10 cellular contexts compared by ENCODE assay signal in the genomic region with DNA sequence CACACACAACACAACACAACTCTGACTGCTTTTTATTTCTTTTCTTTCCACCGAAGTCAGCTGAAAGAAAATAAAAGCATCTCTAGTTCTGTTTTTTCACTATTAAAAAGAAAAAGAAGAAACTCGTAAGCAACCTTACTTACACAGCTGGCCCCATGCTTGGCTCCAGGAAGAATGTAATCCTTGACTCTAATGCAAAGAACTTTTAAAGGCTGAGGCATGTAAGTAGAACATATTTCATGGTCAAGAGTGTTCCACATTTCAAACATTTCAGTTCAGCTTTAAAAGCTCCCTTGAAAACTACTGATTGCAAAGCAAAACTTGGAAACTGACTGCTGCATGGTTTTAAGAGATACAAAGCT. TPM values are rescaled to one million over a fixed set of nuclear protein-coding genes. Genes with fewer than 3 reads are reported as not detected.
A peak's percentile ranks its signal among the peaks of the same experiment; 100 is the strongest.
DNase-seq lines count a peak whose midpoint lies in the region; ATAC-seq, FAIRE-seq and TF ChIP-seq lines count a peak whose summit lies in the region.
"Had no signal": no experiment of that assay in that cellular context is flagged by ENCODE, and none has a peak within 500 bp of the region (broad histone marks: within the 10 kb centered on the region; RNA-seq: fewer than 3 reads in every experiment).

No MANE protein-coding gene starts in this region.

- peaks cover 22% of the 10 kb centered on the region for H3K4me1 Mint-ChIP-seq in endodermal cell

- peak overlapping the region; percentile 6 for H3K27ac Mint-ChIP-seq in endodermal cell

- H3K27ac ChIP-seq in endodermal cell (ENCODE audit: low read depth, low read length) (no peak overlapping the region), pancreas (peak overlapping the region in 3 of 4 donors; percentile 25 to 83 (median 74))

- H3K36me3 ChIP-seq in endodermal cell (ENCODE audit: control insufficient read depth, insufficient read depth, low read length) = no peaks in the 10 kb centered on the region
- no peaks in the 10 kb centered on the region for H3K36me3 ChIP-seq in pancreas

- peaks cover 12% of the 10 kb centered on the region for H3K4me1 ChIP-seq in endodermal cell (ENCODE audit: control insufficient read depth, insufficient read depth, low read length)
- peaks cover 10 to 19% (median 11%) of the 10 kb centered on the region in 3 donors for H3K4me1 ChIP-seq in pancreas

- WGBS in endodermal cell (ENCODE audit: insufficient coverage in 1 of 2, insufficient read length in 1 of 2), 2 experiments = 75% methylated on average over 2 of the region's 2 CpGs; no CpG with 5 or more reads in 1 of the 2 experiments
- WGBS in pancreas, 2 donors = 8 to 11% methylated on average over 2 of the region's 2 CpGs

- H3K36me3 Mint-ChIP-seq in endodermal cell (ENCODE audit: low read depth) = peaks cover 2% of the 10 kb centered on the region

- H3K27me3 Mint-ChIP-seq in endodermal cell (ENCODE audit: insufficient read depth) = no peaks in the 10 kb centered on the region

- peak overlapping the region; percentile 10 for H3K4me3 Mint-ChIP-seq in endodermal cell

- DNase-seq in AG10803 (ENCODE audit: low read depth) = peak; percentile 38
- DNase-seq in NOMO-1 treated with dmso at 0.1 percent for 144 hours (lab: John Stamatoyannopoulos, UW; ENCODE audit: unreplicated experiment) = peak; percentile 45
- DNase-seq in endodermal cell = no peak
- DNase-seq in pancreas = no peak
- no peak for DNase-seq in NCI-H1417 (lab: John Stamatoyannopoulos, UW)
- no peak for DNase-seq in kidney tubule cell (ENCODE audit: low spot score)
- DNase-seq in stimulated activated CD4-positive, alpha-beta T cell treated with anti-CD3 and anti-CD28 coated beads, Interleukin-4, amount 100 ng/mL, for 24 hours = no peak
- DNase-seq: DND-41, T-helper 9 cell had no signal

- TF ChIP-seq CTCF in AG10803 (conservative IDR thresholded peaks at IDR 0.05; ENCODE audit: low read length) (no peak), endodermal cell (conservative IDR thresholded peaks at IDR 0.05) (no peak), pancreas (IDR thresholded peaks at IDR 0.05) (no peak)

- H3K4me3 ChIP-seq in AG10803 (ENCODE audit: low read length) = peak overlapping the region; percentile 57
- no peak overlapping the region for H3K4me3 ChIP-seq in endodermal cell (ENCODE audit: low read length)
- peak overlapping the region in 3 of 4 donors; percentile 16 to 50 (median 25) for H3K4me3 ChIP-seq in pancreas

- no peak overlapping the region for H3K9ac ChIP-seq in endodermal cell (ENCODE audit: extremely low read depth, low read length, poor library complexity, severe bottlenecking)

- H3K27me3 ChIP-seq in endodermal cell (ENCODE audit: control insufficient read depth, insufficient read depth, low read length, poor library complexity, severe bottlenecking) (no peaks in the 10 kb centered on the region), pancreas (no peaks in the 10 kb centered on the region)

- H3K9me3 ChIP-seq in endodermal cell (ENCODE audit: control insufficient read depth, low read length) (no peaks in the 10 kb centered on the region), pancreas (no peaks in the 10 kb centered on the region)

- no peak for FAIRE-seq in pancreas (lab: Jason Lieb, UNC)

- intact Hi-C loops in pancreas (cut with DNase I) = loop anchor here in 2 of 3 donors (5.0 kb wide), 2 partner anchors 180 to 185 kb away; no protein-coding TSS in a partner anchor

- peak in 3 of 4 donors; percentile 8 to 25 (median 19) for ATAC-seq in pancreas
- no peak for ATAC-seq in HG02623 (IDR thresholded peaks at IDR 0.05; ENCODE audit: unreplicated experiment)

- H3K9me3 Mint-ChIP-seq in endodermal cell = no peaks in the 10 kb centered on the region

RNA-seq across cellular contexts. Expression of gene GASK1B, which starts 0.6 kb away (rescaled TPM):
- total RNA-seq in endodermal cell (1 to 10 TPM; 2.3 to 4.4 TPM), pancreas (10 to 100 TPM in 3 of 6 donors, 1 to 10 TPM in 3; 1.4 to 27.7 (median 7.7) TPM)
- 8.7 TPM for polyA plus RNA-seq in endodermal cell (2013, experiment 1 of 2)
- polyA plus RNA-seq in endodermal cell (2013, experiment 2 of 2) = 11.1 TPM
- polyA plus RNA-seq in pancreas = 1 to 10 TPM; 2.4 to 3.0 TPM

RNA-seq across cellular contexts. Expression of gene TMEM144, which starts 38.1 kb away (rescaled TPM):
- 10 to 100 TPM; 10.6 to 20.3 TPM for total RNA-seq in endodermal cell
- 4.0 TPM for polyA plus RNA-seq in endodermal cell (2013, experiment 1 of 2)
- 4.2 TPM for polyA plus RNA-seq in endodermal cell (2013, experiment 2 of 2)
- 10 to 100 TPM in 2 of 6 donors, 1 to 10 TPM in 4; 5.1 to 10.1 (median 8.6) TPM for total RNA-seq in pancreas
- polyA plus RNA-seq in pancreas = 1 to 10 TPM; 2.4 to 3.1 TPM

Comparison
In these comparisons a context has a peak if more than half of its experiments do, and no peak if none do; other contexts are left out.
1. DNase-seq: peak in AG10803 (single experiment) and NOMO-1 treated with dmso at 0.1 percent for 144 hours (single experiment); none in endodermal cell (single experiment), pancreas (0 of 6), NCI-H1417 (0 of 3), kidney tubule cell (single experiment) and stimulated activated CD4-positive, alpha-beta T cell treated with anti-CD3 and anti-CD28 coated beads, Interleukin-4, amount 100 ng/mL, for 24 hours (single experiment).